Comparison of ENCODE assay signal across 11 cellular contexts in genomic region chr10:49610015-49610734, GRCh38. TPM values are rescaled to one million over a fixed set of nuclear protein-coding genes. Genes with fewer than 3 reads are reported as not detected.
DNase-seq lines count a peak whose midpoint lies in the region; ATAC-seq and TF ChIP-seq lines count a peak whose summit lies in the region.
"Had no signal": no experiment of that assay in that cellular context is flagged by ENCODE, and none has a peak within 500 bp of the region (broad histone marks: within the 10 kb centered on the region; RNA-seq: fewer than 3 reads in every experiment).

Gene SLC18A3, plus strand, starts transcription at chr10:49610310. Its CDS starts 431 bp downstream, at chr10:49610741.

- peaks cover 6 to 94% (median 54%) of the 10 kb centered on the region in 3 donors for H3K27me3 ChIP-seq in psoas muscle (ENCODE audit: insufficient read depth in 3 of 3, low read length in 2 of 3)
- H3K27me3 ChIP-seq in gastrocnemius medialis, result peaks cover 59 to 86% (median 74%) of the 10 kb centered on the region in 3 donors

- in situ Hi-C loops in gastrocnemius medialis (cut with MboI; ENCODE audit: low sequenced_read_pairs in 4 of 4), result no loop called here

- no peak for TF ChIP-seq POLR2A in gastrocnemius medialis (IDR thresholded peaks at IDR 0.05)

- H3K4me1 Mint-ChIP-seq in glutamatergic neuron (ENCODE audit: low read depth, unreplicated experiment), result peaks cover 21% of the 10 kb centered on the region
- H3K4me1 Mint-ChIP-seq in activated CD4-positive, alpha-beta T cell treated with anti-CD3 and anti-CD28 coated beads for 36 hours, result peaks cover 5% of the 10 kb centered on the region

- no peak within 1 kb of the TSS for H3K27ac ChIP-seq in psoas muscle
- no peak within 1 kb of the TSS for H3K27ac ChIP-seq in gastrocnemius medialis
- H3K27ac ChIP-seq: 22Rv1 had no signal

- H3K27me3 Mint-ChIP-seq in glutamatergic neuron (ENCODE audit: unreplicated experiment), result peaks cover 42% of the 10 kb centered on the region
- peaks cover 68% of the 10 kb centered on the region for H3K27me3 Mint-ChIP-seq in activated CD4-positive, alpha-beta T cell treated with anti-CD3 and anti-CD28 coated beads for 36 hours

- peak within 1 kb of the TSS; percentile 38 for H3K4me3 ChIP-seq in psoas muscle
- H3K4me3 ChIP-seq in gastrocnemius medialis, result peak within 1 kb of the TSS in 1 of 4 donors; percentile 15

- TF ChIP-seq CTCF in glutamatergic neuron (IDR thresholded peaks at IDR 0.05; ENCODE audit: partially characterized antibody, unreplicated experiment) (no peak), psoas muscle (IDR thresholded peaks at IDR 0.05) (no peak), gastrocnemius medialis (IDR thresholded peaks at IDR 0.05 in 4 of 5, conservative IDR thresholded peaks at IDR 0.05 in 1 of 5) (no peak)

- ATAC-seq in psoas muscle, result no peak
- ATAC-seq in gastrocnemius medialis, result no peak
- ATAC-seq in activated CD4-positive, alpha-beta T cell treated with anti-CD3 and anti-CD28 coated beads for 36 hours, result no peak
- no peak for ATAC-seq in GM18868 (IDR thresholded peaks at IDR 0.05; ENCODE audit: unreplicated experiment)

- DNase-seq in DMS 273 (lab: John Stamatoyannopoulos, UW; ENCODE audit: unreplicated experiment) (peak; percentile 66), DMS 273 treated with DMSO at 0.1 percent for 48 hours (lab: John Stamatoyannopoulos, UW) (no peak), NCI-H345 treated with DMSO at 0.1 percent for 48 hours (lab: John Stamatoyannopoulos, UW; ENCODE audit: unreplicated experiment) (peak; percentile 9), glutamatergic neuron (peak; percentile 66), psoas muscle (peak in 1 of 2 donors; percentile 38), gastrocnemius medialis (no peak)
- DNase-seq in activated CD4-positive, alpha-beta T cell treated with anti-CD3 and anti-CD28 coated beads for 36 hours, result no peak
- DNase-seq: activated naive CD4-positive, alpha-beta T cell; occipital lobe had no signal

- peak within 1 kb of the TSS; percentile 84 for H3K4me3 Mint-ChIP-seq in glutamatergic neuron (ENCODE audit: unreplicated experiment)
- no peak within 1 kb of the TSS for H3K4me3 Mint-ChIP-seq in activated CD4-positive, alpha-beta T cell treated with anti-CD3 and anti-CD28 coated beads for 36 hours

- POLR2A ChIA-PET in activated CD4-positive, alpha-beta T cell treated with anti-CD3 and anti-CD28 coated beads for 36 hours (lab: Charles Lee), result no interaction called here

- 0 to 1% (median 0%) methylated on average over 41 to 84 of the region's 84 CpGs for WGBS in psoas muscle, 3 donors

- H3K36me3 ChIP-seq in psoas muscle (ENCODE audit: insufficient read depth in 1 of 2, low read depth in 1 of 2) (no peaks in the 10 kb centered on the region), gastrocnemius medialis (no peaks in the 10 kb centered on the region)

- peak within 1 kb of the TSS; percentile 28 for H3K27ac Mint-ChIP-seq in glutamatergic neuron (ENCODE audit: unreplicated experiment)
- H3K27ac Mint-ChIP-seq in activated CD4-positive, alpha-beta T cell treated with anti-CD3 and anti-CD28 coated beads for 36 hours, result no peak within 1 kb of the TSS

- CTCF ChIA-PET in activated CD4-positive, alpha-beta T cell treated with anti-CD3 and anti-CD28 coated beads for 36 hours (lab: Charles Lee), result no interaction called here

- H3K4me1 ChIP-seq in psoas muscle (peaks cover 11% of the 10 kb centered on the region), gastrocnemius medialis (no peaks in the 10 kb centered on the region)

- peaks cover 20% of the 10 kb centered on the region for H3K9me3 Mint-ChIP-seq in glutamatergic neuron (ENCODE audit: unreplicated experiment)
- peaks cover 1% of the 10 kb centered on the region for H3K9me3 Mint-ChIP-seq in activated CD4-positive, alpha-beta T cell treated with anti-CD3 and anti-CD28 coated beads for 36 hours (ENCODE audit: low read depth)

- intact Hi-C loops in psoas muscle (cut with DNase I) (no loop called here), gastrocnemius medialis (cut with DNase I; ENCODE audit: low total_unique reads) (no loop called here)
- intact Hi-C loops in activated CD4-positive, alpha-beta T cell treated with anti-CD3 and anti-CD28 coated beads for 36 hours (cut with DNase I, micrococcal nuclease), result no loop called here

- H3K9me3 ChIP-seq in psoas muscle (no peaks in the 10 kb centered on the region), gastrocnemius medialis (no peaks in the 10 kb centered on the region)

- H3K36me3 Mint-ChIP-seq in glutamatergic neuron (ENCODE audit: unreplicated experiment), result no peaks in the 10 kb centered on the region
- no peaks in the 10 kb centered on the region for H3K36me3 Mint-ChIP-seq in activated CD4-positive, alpha-beta T cell treated with anti-CD3 and anti-CD28 coated beads for 36 hours (ENCODE audit: low read depth)

RNA-seq across cellular contexts. Expression of gene SLC18A3, which starts in this region (rescaled TPM):
- total RNA-seq in glutamatergic neuron (ENCODE audit: unreplicated experiment) (21.5 TPM), psoas muscle (not detected), gastrocnemius medialis (not detected)
- polyA plus RNA-seq in psoas muscle, result not detected
- not detected for total RNA-seq in activated CD4-positive, alpha-beta T cell treated with anti-CD3 and anti-CD28 coated beads for 36 hours
- total RNA-seq: occipital lobe had no signal

Comparison
In these comparisons a context has a peak if more than half of its experiments do, and no peak if none do; other contexts are left out.
1. RNA of gene SLC18A3 (total RNA-seq): 21.5 TPM in glutamatergic neuron (single experiment); not detected in psoas muscle, not detected in gastrocnemius medialis and not detected in activated CD4-positive, alpha-beta T cell treated with anti-CD3 and anti-CD28 coated beads for 36 hours; every median in the first group is over 10 times any median in the second.
2. DNase-seq: peak in DMS 273 (single experiment), NCI-H345 treated with DMSO at 0.1 percent for 48 hours (single experiment) and glutamatergic neuron (single experiment); none in DMS 273 treated with DMSO at 0.1 percent for 48 hours (single experiment), gastrocnemius medialis (0 of 2) and activated CD4-positive, alpha-beta T cell treated with anti-CD3 and anti-CD28 coated beads for 36 hours (single experiment).